Comparison of ENCODE assay signal across 2 cellular contexts in genomic region chr17:21434976-21435375, GRCh38. TPM values are rescaled to one million over a fixed set of nuclear protein-coding genes. Genes with fewer than 3 reads are reported as not detected.
"Had no signal": no experiment of that assay in that cellular context is flagged by ENCODE, and none has a peak within 500 bp of the region (broad histone marks: within the 10 kb centered on the region; RNA-seq: fewer than 3 reads in every experiment).

No MANE protein-coding gene starts in this region.

RNA-seq across cellular contexts. Expression of gene KCNJ12, which starts 58.8 kb away (rescaled TPM):
- total RNA-seq: RPMI7951, SJSA1 had no signal
